Comparison of ENCODE assay signal across 9 cellular contexts in the genomic region with DNA sequence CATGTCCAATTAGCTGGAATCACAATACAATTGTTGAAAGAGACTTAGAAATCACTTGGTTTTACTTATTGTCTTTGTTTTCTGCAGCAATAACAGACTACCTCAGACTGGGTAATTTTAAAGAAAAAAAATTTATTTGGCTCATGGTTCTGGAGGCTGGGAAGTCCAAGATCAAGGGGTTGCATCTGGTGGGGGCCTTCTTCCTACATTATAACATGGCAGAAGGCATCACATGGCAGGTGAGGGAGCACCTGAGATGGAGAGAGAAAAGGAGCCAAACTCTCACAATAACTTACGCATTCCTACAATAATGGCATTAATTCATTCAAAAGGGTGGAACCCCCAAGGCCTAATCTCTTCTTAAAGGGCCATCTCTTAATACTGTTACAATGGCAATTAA. TPM values are rescaled to one million over a fixed set of nuclear protein-coding genes. Genes with fewer than 3 reads are reported as not detected.
"Had no signal": no experiment of that assay in that cellular context is flagged by ENCODE, and none has a peak within 500 bp of the region (broad histone marks: within the 10 kb centered on the region; RNA-seq: fewer than 3 reads in every experiment).

No MANE protein-coding gene starts in this region.

- H3K4me3 ChIP-seq: GM12878 had no signal

- ATAC-seq: GM12878 had no signal

- DNase-seq: GDM1, GF-D8 had no signal

- FAIRE-seq: G401.6, GM12878, GM12891, GM12892, GM18507, GM19239 had no signal

RNA-seq across cellular contexts. Expression of gene KLHL14, which starts 37.5 kb away (rescaled TPM):
- total RNA-seq: G401 had no signal
